16 cellular contexts compared by ENCODE assay signal in genomic region chr11:120817131-120817530, GRCh38.
"Had no signal": no experiment of that assay in that cellular context is flagged by ENCODE, and none has a peak within 500 bp of the region (broad histone marks: within the 10 kb centered on the region; RNA-seq: fewer than 3 reads in every experiment).

No MANE protein-coding gene starts in this region.

- H3K9me3 ChIP-seq: breast epithelium, thoracic aorta, vagina had no signal

- H3K36me3 Mint-ChIP-seq: activated naive CD8-positive, alpha-beta T cell; natural killer cell treated with Interleukin-12 subunit alpha and Interleukin-12 subunit beta and Interleukin-15 and Interleukin-18, amount 100 ng/mL, for 72 hours had no signal

- H3K27ac ChIP-seq: breast epithelium, hepatocyte, thoracic aorta, vagina had no signal

- H3K4me3 Mint-ChIP-seq: activated naive CD8-positive, alpha-beta T cell; activated T-cell treated with anti-CD3 and anti-CD28 coated beads, Interleukin-2, amount 50 U/mL, for 4 hours; natural killer cell treated with Interleukin-12 subunit alpha and Interleukin-12 subunit beta and Interleukin-15 and Interleukin-18, amount 100 ng/mL, for 72 hours; stimulated activated naive CD8-positive, alpha-beta T cell treated with anti-CD3 and anti-CD28 coated beads, Interleukin-15, Interleukin-2, amounts not matched to agents 100 ng/mL and 50 ng/mL, for 24 hours; T-helper 17 cell had no signal

- H3K36me3 ChIP-seq: breast epithelium, thoracic aorta, vagina had no signal

- DNase-seq: activated CD4-positive, alpha-beta T cell treated with anti-CD3 and anti-CD28 coated beads, Interleukin-2, amount 50 U/mL, for 48 hours; activated CD4-positive, CD25-positive, alpha-beta regulatory T cell; activated gamma-delta T cell; activated T-cell treated with anti-CD3 and anti-CD28 coated beads, Interleukin-2, amount 50 U/mL, for 4 hours; foreskin melanocyte; stimulated activated CD4-positive, alpha-beta T cell treated with anti-CD3 and anti-CD28 coated beads, Interleukin-4, amount 100 ng/mL, for 1 hour; stimulated activated CD8-positive, alpha-beta memory T cell treated with anti-CD3 and anti-CD28 coated beads, Interleukin-4, amount 100 ng/mL, for 48 hours; T-helper 17 cell had no signal

- H3K27me3 ChIP-seq: hepatocyte, vagina had no signal

- H3K27ac Mint-ChIP-seq: activated naive CD8-positive, alpha-beta T cell; stimulated activated naive CD8-positive, alpha-beta T cell treated with anti-CD3 and anti-CD28 coated beads, Interleukin-15, Interleukin-2, amounts not matched to agents 100 ng/mL and 50 ng/mL, for 24 hours; T-helper 17 cell had no signal

- H3K4me1 ChIP-seq: vagina had no signal

- H3K4me3 ChIP-seq: breast epithelium, hepatocyte, lung, thoracic aorta, vagina had no signal

- H3K4me1 Mint-ChIP-seq: T-helper 17 cell had no signal

- H3K9me3 Mint-ChIP-seq: activated T-cell treated with anti-CD3 and anti-CD28 coated beads, Interleukin-2, amount 50 U/mL, for 4 hours; natural killer cell treated with Interleukin-12 subunit alpha and Interleukin-12 subunit beta and Interleukin-15 and Interleukin-18, amount 100 ng/mL, for 72 hours; stimulated activated naive CD8-positive, alpha-beta T cell treated with anti-CD3 and anti-CD28 coated beads, Interleukin-15, Interleukin-2, amounts not matched to agents 100 ng/mL and 50 ng/mL, for 24 hours had no signal

- ATAC-seq: activated T-cell treated with anti-CD3 and anti-CD28 coated beads, Interleukin-2, amount 50 U/mL, for 4 hours; natural killer cell treated with Interleukin-12 subunit alpha and Interleukin-12 subunit beta and Interleukin-15 and Interleukin-18, amount 100 ng/mL, for 72 hours; T-helper 17 cell had no signal
